ENCODE assay signal across 18 cellular contexts in the genomic region with DNA sequence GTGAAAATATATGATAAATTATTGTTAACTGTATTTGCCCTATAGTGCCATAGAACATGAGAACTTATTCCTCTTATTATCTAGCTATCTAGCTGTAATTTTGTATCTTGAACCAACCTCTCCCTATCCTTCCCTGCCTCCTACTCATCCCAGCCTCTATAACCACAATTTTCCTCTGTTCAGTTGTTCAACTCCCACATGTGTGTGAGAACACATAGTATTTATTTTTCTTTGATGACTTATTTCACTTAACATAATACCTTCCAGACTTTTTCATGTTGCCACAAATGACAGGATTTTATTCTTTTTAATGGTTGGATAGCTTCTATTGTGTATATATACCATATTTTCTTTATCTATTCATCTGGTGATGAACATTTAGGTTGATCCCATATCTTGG.
DNase-seq lines count a peak whose midpoint lies in the region; ATAC-seq and TF ChIP-seq lines count a peak whose summit lies in the region.
"Had no signal": no experiment of that assay in that cellular context is flagged by ENCODE, and none has a peak within 500 bp of the region (broad histone marks: within the 10 kb centered on the region; RNA-seq: fewer than 3 reads in every experiment).

No MANE protein-coding gene starts in this region.

- intact Hi-C loops in activated naive CD4-positive, alpha-beta T cell treated with anti-CD3 and anti-CD28 coated beads for 36 hours (cut with micrococcal nuclease) = loop anchor here (2.0 kb wide), 2 partner anchors 55 to 741 kb away; partner anchors contain the start of gene KBTBD8

- no peak for DNase-seq in activated naive CD4-positive, alpha-beta T cell treated with anti-CD3 and anti-CD28 coated beads for 36 hours
- no peak for DNase-seq in activated naive CD4-positive, alpha-beta T cell treated with anti-CD3 and anti-CD28 coated beads, Interleukin-2, amount 50 U/mL, for 72 hours (ENCODE audit: low spot score in 2 of 2)
- DNase-seq in T-cell (no peak), fibroblast of the aortic adventitia (ENCODE audit: low read depth) (peak; percentile 8), coronary artery (ENCODE audit: low spot score) (no peak), LoVo (ENCODE audit: low spot score) (no peak)
- no peak for DNase-seq in effector CD4-positive, alpha-beta T cell
- DNase-seq: DMS153, HFFc6, KG1, NCI-H1092, NCI-H146, NCI-H2081, NCI-H524, Peyer's patch had no signal

- no peak for ATAC-seq in activated naive CD4-positive, alpha-beta T cell treated with anti-CD3 and anti-CD28 coated beads, Interleukin-2, amount 50 U/mL, for 72 hours
- ATAC-seq in T-cell (replicated peaks in 1 of 4) = no peak
- ATAC-seq in activated CD4-positive, CD25-positive, alpha-beta regulatory T cell treated with anti-CD3 and anti-CD28 coated beads, Interleukin-2, amount 50 U/mL, for 24 hours = no peak
- ATAC-seq: Right ventricle myocardium inferior had no signal

- POLR2A ChIA-PET in T-cell (lab: Charles Lee) = interaction anchor here in 1 of 2 donors (1.0 kb wide), 1 partner anchor 85 kb away, joined by 3 read pairs; no protein-coding TSS in a partner anchor

- CTCF ChIA-PET in activated naive CD4-positive, alpha-beta T cell treated with anti-CD3 and anti-CD28 coated beads for 36 hours (lab: Charles Lee) = no interaction called here
- CTCF ChIA-PET in T-cell (lab: Charles Lee) = no interaction called here

- no peaks in the 10 kb centered on the region for H3K27me3 Mint-ChIP-seq in activated naive CD4-positive, alpha-beta T cell treated with anti-CD3 and anti-CD28 coated beads for 36 hours (ENCODE audit: low read depth)
- no peaks in the 10 kb centered on the region for H3K27me3 Mint-ChIP-seq in T-cell

- H3K4me3 ChIP-seq in fibroblast of the aortic adventitia (ENCODE audit: low read depth, low read length) (no peak overlapping the region), coronary artery (no peak overlapping the region)
- H3K4me3 ChIP-seq: Peyer's patch had no signal

- H3K9me3 Mint-ChIP-seq in activated naive CD4-positive, alpha-beta T cell treated with anti-CD3 and anti-CD28 coated beads for 36 hours = peaks cover 8% of the 10 kb centered on the region
- peaks cover 10 to 13% of the 10 kb centered on the region in 2 donors for H3K9me3 Mint-ChIP-seq in activated naive CD4-positive, alpha-beta T cell treated with anti-CD3 and anti-CD28 coated beads, Interleukin-2, amount 50 U/mL, for 72 hours
- H3K9me3 Mint-ChIP-seq in T-cell = peaks cover 3 to 17% (median 12%) of the 10 kb centered on the region in 3 donors
- H3K9me3 Mint-ChIP-seq: HFFc6 had no signal

- H3K4me3 Mint-ChIP-seq in activated naive CD4-positive, alpha-beta T cell treated with anti-CD3 and anti-CD28 coated beads for 36 hours = no peak overlapping the region
- no peak overlapping the region for H3K4me3 Mint-ChIP-seq in T-cell
- H3K4me3 Mint-ChIP-seq: HFFc6 had no signal

- peaks cover 66% of the 10 kb centered on the region for H3K4me1 Mint-ChIP-seq in activated naive CD4-positive, alpha-beta T cell treated with anti-CD3 and anti-CD28 coated beads for 36 hours (ENCODE audit: low read depth)
- peaks cover 64 to 72% (median 66%) of the 10 kb centered on the region in 3 donors for H3K4me1 Mint-ChIP-seq in T-cell

- TF ChIP-seq CTCF in fibroblast of the aortic adventitia (IDR thresholded peaks at IDR 0.05; ENCODE audit: insufficient read depth, low read length) = no peak
- TF ChIP-seq CTCF in coronary artery (IDR thresholded peaks at IDR 0.05) = no peak

- peak overlapping the region; percentile 9 for H3K27ac Mint-ChIP-seq in activated naive CD4-positive, alpha-beta T cell treated with anti-CD3 and anti-CD28 coated beads for 36 hours
- H3K27ac Mint-ChIP-seq in activated naive CD4-positive, alpha-beta T cell treated with anti-CD3 and anti-CD28 coated beads, Interleukin-2, amount 50 U/mL, for 72 hours = no peak overlapping the region
- peak overlapping the region; percentile 90 to 99 for H3K27ac Mint-ChIP-seq in T-cell
- H3K27ac Mint-ChIP-seq: HFFc6 had no signal

- H3K27ac ChIP-seq in coronary artery = no peak overlapping the region
- H3K27ac ChIP-seq: 22Rv1, Peyer's patch had no signal

- H3K36me3 Mint-ChIP-seq in activated naive CD4-positive, alpha-beta T cell treated with anti-CD3 and anti-CD28 coated beads for 36 hours (ENCODE audit: low read depth) = peaks cover 11% of the 10 kb centered on the region
- H3K36me3 Mint-ChIP-seq in activated naive CD4-positive, alpha-beta T cell treated with anti-CD3 and anti-CD28 coated beads, Interleukin-2, amount 50 U/mL, for 72 hours = peaks cover 12 to 15% of the 10 kb centered on the region in 2 donors
- peaks cover 2% of the 10 kb centered on the region for H3K36me3 Mint-ChIP-seq in T-cell

Comparison
In these comparisons a context has a peak if more than half of its experiments do, and no peak if none do; other contexts are left out.
1. H3K27ac Mint-ChIP-seq: peak in activated naive CD4-positive, alpha-beta T cell treated with anti-CD3 and anti-CD28 coated beads for 36 hours (single experiment) and T-cell (2 of 2); none in activated naive CD4-positive, alpha-beta T cell treated with anti-CD3 and anti-CD28 coated beads, Interleukin-2, amount 50 U/mL, for 72 hours (0 of 2).